ENCODE assay signal across 14 cellular contexts in the genomic region with DNA sequence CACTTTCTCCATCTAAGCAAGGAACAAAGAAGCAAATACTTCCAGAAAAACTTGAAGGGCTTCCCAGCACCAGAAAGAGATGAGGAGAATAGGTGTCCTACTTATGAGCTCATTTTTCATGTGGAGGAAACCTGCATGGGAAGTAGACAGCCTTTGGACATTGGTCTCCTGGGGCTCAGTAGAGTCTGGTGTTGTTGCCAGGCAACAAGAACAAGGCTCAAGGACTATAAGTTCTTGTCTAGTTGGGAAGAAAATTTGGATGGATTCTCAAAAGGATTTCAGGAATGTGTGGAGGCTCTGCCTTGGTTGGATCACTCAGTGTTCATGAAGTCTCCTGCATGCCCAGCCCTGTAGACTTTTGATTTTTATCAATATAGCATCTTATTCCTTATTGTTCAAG.
DNase-seq lines count a peak whose midpoint lies in the region; ATAC-seq, FAIRE-seq and TF ChIP-seq lines count a peak whose summit lies in the region.
"Had no signal": no experiment of that assay in that cellular context is flagged by ENCODE, and none has a peak within 500 bp of the region (broad histone marks: within the 10 kb centered on the region; RNA-seq: fewer than 3 reads in every experiment).

No MANE protein-coding gene starts in this region.

- no peak for TF ChIP-seq RAD21 in HepG2 (CRISPR knock-in tag; IDR thresholded peaks at IDR 0.05)

- CTCF ChIA-PET in HepG2 (lab: Yijun Ruan, JAX; ENCODE audit: low intra/inter-chr PET ratio, low total read pairs) = no interaction called here

- POLR2A ChIA-PET in HepG2 (lab: Yijun Ruan, JAX) = no interaction called here

- peak; percentile 53 for FAIRE-seq in HepG2 (lab: Jason Lieb, UNC)

- DNase-seq in left ventricle myocardium superior (no peak), right atrium auricular region (ENCODE audit: low spot score) (no peak), choroid plexus epithelial cell (ENCODE audit: low read depth) (peak; percentile 47), HepG2 (ENCODE audit: low spot score) (peak; percentile 61), HUDEP-2 (lab: John Stamatoyannopoulos, UW; ENCODE audit: unreplicated experiment in 76 of 76) (no peak), nucleus accumbens (lab: John Stamatoyannopoulos, UW) (no peak)
- DNase-seq in activated CD4-positive, alpha-beta T cell treated with anti-CD3 and anti-CD28 coated beads for 1 hour = no peak
- DNase-seq: ACHN, adrenal gland, gastrocnemius medialis, GF-D8, NCI-H1092 treated with DMSO at 0.1 percent for 48 hours had no signal

- BruUV-seq in HepG2 (replicated peaks; lab: Mats Ljungman, UMichigan) = no TSS peak

- H3K27me3 ChIP-seq in right atrium auricular region (no peaks in the 10 kb centered on the region), HepG2 (ENCODE audit: control insufficient read depth in 1 of 2, insufficient read depth in 2 of 2, low read length in 2 of 2) (no peaks in the 10 kb centered on the region)
- H3K27me3 ChIP-seq: adrenal gland, gastrocnemius medialis had no signal

- ATAC-seq in left ventricle myocardium superior = peak; percentile 16
- peak; percentile 45 for ATAC-seq in HepG2
- no peak for ATAC-seq in GM21381 (IDR thresholded peaks at IDR 0.05; ENCODE audit: unreplicated experiment)
- ATAC-seq: activated T-helper 17 cell treated with anti-CD3 and anti-CD28 coated beads, Interleukin-2, amount 50 U/mL, for 72 hours; gastrocnemius medialis had no signal

- intact Hi-C loops in left ventricle myocardium superior (cut with micrococcal nuclease) = no loop called here
- intact Hi-C loops in HepG2 (cut with micrococcal nuclease; ENCODE audit: unreplicated experiment) = no loop called here

- no peak overlapping the region for H3K9ac ChIP-seq in HepG2 (ENCODE audit: insufficient read depth, low read depth, low read length)

- H4K20me1 ChIP-seq in HepG2 (ENCODE audit: insufficient read depth, low read length) = peaks cover 64% of the 10 kb centered on the region

- H3K4me3 ChIP-seq in right atrium auricular region = no peak overlapping the region
- no peak overlapping the region for H3K4me3 ChIP-seq in choroid plexus epithelial cell (ENCODE audit: low read depth, low read length)
- no peak overlapping the region for H3K4me3 ChIP-seq in HepG2 (replicated peaks in 1 of 3; ENCODE audit: insufficient read depth in 1 of 3, low read depth in 2 of 3, low read length in 3 of 3)
- H3K4me3 ChIP-seq: adrenal gland, gastrocnemius medialis had no signal

- H3K36me3 ChIP-seq in right atrium auricular region (no peaks in the 10 kb centered on the region), HepG2 (replicated peaks in 1 of 2; ENCODE audit: control insufficient read depth in 1 of 2, insufficient read depth in 2 of 2, low read length in 2 of 2) (peaks cover 2 to 16% of the 10 kb centered on the region in 2 experiments)
- H3K36me3 ChIP-seq: adrenal gland, gastrocnemius medialis had no signal

- in situ Hi-C loops in HepG2 (cut with HindIII; ENCODE audit: extremely low pct_ligation_motif_present, low pct_unique_long_range_greater_than_20kb) = no loop called here

- H3K4me1 ChIP-seq in right atrium auricular region = peaks cover 0 to 57% of the 10 kb centered on the region in 2 donors
- H3K4me1 ChIP-seq in HepG2 (ENCODE audit: insufficient read depth, low read length) = peaks cover 85% of the 10 kb centered on the region

- H3K27ac ChIP-seq in right atrium auricular region (no peak overlapping the region), HepG2 (ENCODE audit: extremely low read length, insufficient read depth, low read length) (peak overlapping the region; percentile 78)

- no peaks in the 10 kb centered on the region for H3K9me3 ChIP-seq in right atrium auricular region
- H3K9me3 ChIP-seq in HepG2 (ENCODE audit: low read length) = no peaks in the 10 kb centered on the region
- H3K9me3 ChIP-seq: adrenal gland, gastrocnemius medialis had no signal

- TF ChIP-seq CTCF in right atrium auricular region (IDR thresholded peaks at IDR 0.05) (no peak), choroid plexus epithelial cell (conservative IDR thresholded peaks at IDR 0.05; ENCODE audit: low read depth, low read length) (no peak), HepG2 (CRISPR knock-in tag; IDR thresholded peaks at IDR 0.05) (no peak)

- H3K4me2 ChIP-seq in HepG2 (ENCODE audit: low read depth, low read length) = peak overlapping the region; percentile 46; the same call in 1 of the 2 replicates

- no peak for TF ChIP-seq POLR2A in HepG2 (IDR thresholded peaks at IDR 0.05; ENCODE audit: insufficient read depth in 1 of 2, low read depth in 2 of 2, low read length in 2 of 2)

- no peak for TF ChIP-seq EP300 in HepG2 (IDR thresholded peaks at IDR 0.05; ENCODE audit: low read depth in 2 of 2, low read length in 2 of 2)
- TF ChIP-seq EP300 in HepG2 (CRISPR knock-in tag; IDR thresholded peaks at IDR 0.05; ENCODE audit: borderline replicate concordance) = no peak

- H2AFZ ChIP-seq in HepG2 (ENCODE audit: low read length) = no peak overlapping the region

- H3K79me2 ChIP-seq in HepG2 (ENCODE audit: insufficient read depth, low read length) = peaks cover 93% of the 10 kb centered on the region

TF ChIP-seq in HepG2, 621 proteins besides CTCF, POLR2A, EP300 and RAD21 (continues in another document):
- TF ChIP-seq PRDM4 (CRISPR knock-in tag; IDR thresholded peaks at IDR 0.05; ENCODE audit: borderline replicate concordance) (no peak), ESRRA (CRISPR knock-in tag; IDR thresholded peaks at IDR 0.05; ENCODE audit: low read depth) (no peak), RBM22 (optimal IDR thresholded peaks at IDR 0.05; ENCODE audit: low read length) (peak; percentile 27), TEAD3 (CRISPR knock-in tag; optimal IDR thresholded peaks at IDR 0.05; ENCODE audit: borderline replicate concordance) (no peak), NBN (conservative IDR thresholded peaks at IDR 0.05) (no peak), HNF4G (IDR thresholded peaks at IDR 0.05; ENCODE audit: borderline replicate concordance, low read depth, low read length) (peak; percentile 17; the same call in 1 of the 2 replicates), HNF4G (CRISPR knock-in tag; IDR thresholded peaks at IDR 0.05; ENCODE audit: borderline replicate concordance, low read depth) (no peak), SP2 (CRISPR knock-in tag; IDR thresholded peaks at IDR 0.05) (no peak), ZSCAN12 (CRISPR knock-in tag; IDR thresholded peaks at IDR 0.05) (no peak), HNF4A (CRISPR knock-in tag; IDR thresholded peaks at IDR 0.05) (peak; percentile 65; the same call in 1 of the 2 replicates), NR0B2 (CRISPR knock-in tag; IDR thresholded peaks at IDR 0.05) (no peak), SAP130 (CRISPR knock-in tag; IDR thresholded peaks at IDR 0.05; ENCODE audit: low read depth) (0 out of 2 replicates have a peak, but pooled peaks have one; percentile 20)

Comparison
In these comparisons a context has a peak if more than half of its experiments do, and no peak if none do; other contexts are left out.
1. DNase-seq: peak in choroid plexus epithelial cell (single experiment) and HepG2 (single experiment); none in left ventricle myocardium superior (single experiment), right atrium auricular region (single experiment), HUDEP-2 (0 of 76), activated CD4-positive, alpha-beta T cell treated with anti-CD3 and anti-CD28 coated beads for 1 hour (single experiment) and nucleus accumbens (0 of 56).